ENCODE assay signal across 1 cellular context in the genomic region with DNA sequence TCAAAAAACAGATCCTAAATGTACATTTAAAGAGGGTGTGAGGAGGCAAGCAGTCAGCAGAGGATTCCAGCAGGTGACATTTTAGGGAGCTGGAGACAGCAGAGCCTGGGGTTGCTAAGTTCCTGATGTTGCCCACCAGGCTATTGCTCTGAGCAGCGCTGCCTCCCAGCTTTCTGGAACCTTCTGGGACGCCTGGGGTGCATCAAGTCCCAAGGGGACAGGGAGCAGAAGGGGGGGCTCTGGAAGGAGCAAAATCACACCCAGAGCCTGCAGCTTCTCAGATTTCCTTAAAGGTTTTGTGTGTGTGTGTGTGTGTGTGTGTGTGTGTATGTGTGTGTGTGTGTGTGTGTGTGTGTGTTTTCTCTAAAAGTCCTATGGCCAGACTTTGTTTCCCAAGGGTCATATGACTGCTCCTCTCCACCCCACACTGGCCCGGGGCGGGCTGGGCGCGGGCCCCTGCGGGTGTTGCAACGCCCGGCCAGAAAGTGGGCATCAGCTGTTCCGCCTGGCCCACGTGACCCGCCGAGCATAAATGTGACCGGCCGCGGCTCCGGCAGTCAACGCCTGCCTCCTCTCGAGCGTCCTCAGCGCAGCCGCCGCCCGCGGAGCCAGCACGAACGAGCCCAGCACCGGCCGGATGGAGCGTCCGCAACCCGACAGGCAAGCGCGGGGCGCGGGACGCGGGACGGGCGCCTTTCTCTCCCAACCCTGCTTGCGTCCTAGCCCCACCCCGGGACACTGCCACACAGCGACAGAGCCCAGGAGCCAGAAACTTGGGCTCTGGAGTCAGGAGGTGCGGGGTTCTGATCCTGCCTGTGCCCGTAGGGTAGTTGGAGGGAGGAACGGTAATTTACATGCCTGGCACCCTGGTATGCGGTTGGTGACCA.
TF ChIP-seq lines count a peak whose summit lies in the region.

A gene with protein sequence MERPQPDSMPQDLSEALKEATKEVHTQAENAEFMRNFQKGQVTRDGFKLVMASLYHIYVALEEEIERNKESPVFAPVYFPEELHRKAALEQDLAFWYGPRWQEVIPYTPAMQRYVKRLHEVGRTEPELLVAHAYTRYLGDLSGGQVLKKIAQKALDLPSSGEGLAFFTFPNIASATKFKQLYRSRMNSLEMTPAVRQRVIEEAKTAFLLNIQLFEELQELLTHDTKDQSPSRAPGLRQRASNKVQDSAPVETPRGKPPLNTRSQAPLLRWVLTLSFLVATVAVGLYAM (plus strand): TSS at position 560 of the 887 bp plus-strand sequence. CDS start 78 bp downstream, at position 638.

TF ChIP-seq in HepG2, 621 proteins besides CTCF, POLR2A, EP300 and RAD21 (continued from another document and continues in another):
- TF ChIP-seq ZNF574 (CRISPR knock-in tag; IDR thresholded peaks at IDR 0.05) (peak; percentile 84), KLF12 (CRISPR knock-in tag; IDR thresholded peaks at IDR 0.05; ENCODE audit: borderline replicate concordance) (0 out of 2 replicates have a peak, but pooled peaks have one; percentile 23), KAT8 (CRISPR knock-in tag; IDR thresholded peaks at IDR 0.05) (peak; percentile 68), ZNF781 (CRISPR knock-in tag; IDR thresholded peaks at IDR 0.05; ENCODE audit: borderline replicate concordance, not compliant biosample characterization) (no peak), SP140L (CRISPR knock-in tag; IDR thresholded peaks at IDR 0.05; ENCODE audit: borderline replicate concordance) (no peak), ZNF3 (CRISPR knock-in tag; IDR thresholded peaks at IDR 0.05) (no peak), ZNF83 (CRISPR knock-in tag; IDR thresholded peaks at IDR 0.05; ENCODE audit: borderline replicate concordance) (no peak), STAG1 (CRISPR knock-in tag; IDR thresholded peaks at IDR 0.05) (peak; percentile 56), CAMTA2 (CRISPR knock-in tag; IDR thresholded peaks at IDR 0.05; ENCODE audit: borderline replicate concordance) (no peak), ZNF746 (CRISPR knock-in tag; IDR thresholded peaks at IDR 0.05) (no peak; the same call in 1 of the 2 replicates), SOX5 (CRISPR knock-in tag; IDR thresholded peaks at IDR 0.05; ENCODE audit: borderline replicate concordance) (peak; percentile 50; the same call in 1 of the 2 replicates), ZFP36L2 (CRISPR knock-in tag; IDR thresholded peaks at IDR 0.05) (no peak), GATAD1 (CRISPR knock-in tag; IDR thresholded peaks at IDR 0.05) (peak; percentile 68), ZNF597 (CRISPR knock-in tag; IDR thresholded peaks at IDR 0.05) (no peak), ZIK1 (CRISPR knock-in tag; IDR thresholded peaks at IDR 0.05; ENCODE audit: borderline replicate concordance, low read depth) (no peak), HIVEP1 (CRISPR knock-in tag; IDR thresholded peaks at IDR 0.05) (no peak; the same call in 1 of the 2 replicates), MIXL1 (CRISPR knock-in tag; IDR thresholded peaks at IDR 0.05) (0 out of 2 replicates have a peak, but pooled peaks have one; percentile 32), FOXK2 (IDR thresholded peaks at IDR 0.05) (no peak), PRPF4 (IDR thresholded peaks at IDR 0.05; ENCODE audit: low read depth, low read length, poor library complexity, severe bottlenecking) (no peak), HNF4G (IDR thresholded peaks at IDR 0.05; ENCODE audit: borderline replicate concordance, low read depth, low read length) (peak; percentile 41; the same call in 1 of the 2 replicates), HNF4G (CRISPR knock-in tag; IDR thresholded peaks at IDR 0.05; ENCODE audit: borderline replicate concordance, low read depth) (no peak), RFX1 (IDR thresholded peaks at IDR 0.05) (no peak), ZNF776 (CRISPR knock-in tag; IDR thresholded peaks at IDR 0.05) (0 out of 2 replicates have a peak, but pooled peaks have one; percentile 35), FOXJ3 (CRISPR knock-in tag; IDR thresholded peaks at IDR 0.05; ENCODE audit: borderline replicate concordance) (no peak), ATM (IDR thresholded peaks at IDR 0.05; ENCODE audit: borderline replicate concordance) (no peak), TRIM24 (CRISPR knock-in tag; IDR thresholded peaks at IDR 0.05) (no peak), SNRNP70 (IDR thresholded peaks at IDR 0.05; ENCODE audit: low read depth, low read length) (no peak), KAT2B (IDR thresholded peaks at IDR 0.05; ENCODE audit: borderline replicate concordance, low read depth, low read length) (no peak), ZNF567 (CRISPR knock-in tag; IDR thresholded peaks at IDR 0.05; ENCODE audit: borderline replicate concordance) (0 out of 2 replicates have a peak, but pooled peaks have one; percentile 25), ZNF512 (CRISPR knock-in tag; IDR thresholded peaks at IDR 0.05) (no peak), RBFOX2 (IDR thresholded peaks at IDR 0.05; ENCODE audit: low read depth, low read length) (peak; percentile 97), HNRNPL (IDR thresholded peaks at IDR 0.05; ENCODE audit: low read depth, low read length) (peak; percentile 83; the same call in 1 of the 2 replicates), MBNL3 (CRISPR knock-in tag; conservative IDR thresholded peaks at IDR 0.05) (no peak), PITX1 (CRISPR knock-in tag; IDR thresholded peaks at IDR 0.05) (peak; percentile 77; the same call in 1 of the 2 replicates), AHR (CRISPR knock-in tag; IDR thresholded peaks at IDR 0.05) (no peak), CBX1 (IDR thresholded peaks at IDR 0.05; ENCODE audit: low read depth) (no peak), ZNF749 (CRISPR knock-in tag; IDR thresholded peaks at IDR 0.05; ENCODE audit: borderline replicate concordance) (peak; percentile 57; the same call in 1 of the 2 replicates), ZFP36 (IDR thresholded peaks at IDR 0.05; ENCODE audit: borderline replicate concordance, low read depth, low read length, partially characterized antibody) (no peak)
- TF ChIP-seq, protein P1, sequence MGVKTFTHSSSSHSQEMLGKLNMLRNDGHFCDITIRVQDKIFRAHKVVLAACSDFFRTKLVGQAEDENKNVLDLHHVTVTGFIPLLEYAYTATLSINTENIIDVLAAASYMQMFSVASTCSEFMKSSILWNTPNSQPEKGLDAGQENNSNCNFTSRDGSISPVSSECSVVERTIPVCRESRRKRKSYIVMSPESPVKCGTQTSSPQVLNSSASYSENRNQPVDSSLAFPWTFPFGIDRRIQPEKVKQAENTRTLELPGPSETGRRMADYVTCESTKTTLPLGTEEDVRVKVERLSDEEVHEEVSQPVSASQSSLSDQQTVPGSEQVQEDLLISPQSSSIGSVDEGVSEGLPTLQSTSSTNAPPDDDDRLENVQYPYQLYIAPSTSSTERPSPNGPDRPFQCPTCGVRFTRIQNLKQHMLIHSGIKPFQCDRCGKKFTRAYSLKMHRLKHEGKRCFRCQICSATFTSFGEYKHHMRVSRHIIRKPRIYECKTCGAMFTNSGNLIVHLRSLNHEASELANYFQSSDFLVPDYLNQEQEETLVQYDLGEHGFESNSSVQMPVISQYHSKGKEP (CRISPR knock-in tag; IDR thresholded peaks at IDR 0.05): no peak
- TF ChIP-seq, protein P2, sequence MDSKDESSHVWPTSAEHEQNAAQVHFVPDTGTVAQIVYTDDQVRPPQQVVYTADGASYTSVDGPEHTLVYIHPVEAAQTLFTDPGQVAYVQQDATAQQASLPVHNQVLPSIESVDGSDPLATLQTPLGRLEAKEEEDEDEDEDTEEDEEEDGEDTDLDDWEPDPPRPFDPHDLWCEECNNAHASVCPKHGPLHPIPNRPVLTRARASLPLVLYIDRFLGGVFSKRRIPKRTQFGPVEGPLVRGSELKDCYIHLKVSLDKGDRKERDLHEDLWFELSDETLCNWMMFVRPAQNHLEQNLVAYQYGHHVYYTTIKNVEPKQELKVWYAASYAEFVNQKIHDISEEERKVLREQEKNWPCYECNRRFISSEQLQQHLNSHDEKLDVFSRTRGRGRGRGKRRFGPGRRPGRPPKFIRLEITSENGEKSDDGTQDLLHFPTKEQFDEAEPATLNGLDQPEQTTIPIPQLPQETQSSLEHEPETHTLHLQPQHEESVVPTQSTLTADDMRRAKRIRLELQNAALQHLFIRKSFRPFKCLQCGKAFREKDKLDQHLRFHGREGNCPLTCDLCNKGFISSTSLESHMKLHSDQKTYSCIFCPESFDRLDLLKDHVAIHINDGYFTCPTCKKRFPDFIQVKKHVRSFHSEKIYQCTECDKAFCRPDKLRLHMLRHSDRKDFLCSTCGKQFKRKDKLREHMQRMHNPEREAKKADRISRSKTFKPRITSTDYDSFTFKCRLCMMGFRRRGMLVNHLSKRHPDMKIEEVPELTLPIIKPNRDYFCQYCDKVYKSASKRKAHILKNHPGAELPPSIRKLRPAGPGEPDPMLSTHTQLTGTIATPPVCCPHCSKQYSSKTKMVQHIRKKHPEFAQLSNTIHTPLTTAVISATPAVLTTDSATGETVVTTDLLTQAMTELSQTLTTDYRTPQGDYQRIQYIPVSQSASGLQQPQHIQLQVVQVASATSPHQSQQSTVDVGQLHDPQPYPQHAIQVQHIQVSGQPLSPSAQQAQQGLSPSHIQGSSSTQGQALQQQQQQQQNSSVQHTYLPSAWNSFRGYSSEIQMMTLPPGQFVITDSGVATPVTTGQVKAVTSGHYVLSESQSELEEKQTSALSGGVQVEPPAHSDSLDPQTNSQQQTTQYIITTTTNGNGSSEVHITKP (CRISPR knock-in tag; IDR thresholded peaks at IDR 0.05; ENCODE audit: low read depth): no peak
- TF ChIP-seq, protein P3, sequence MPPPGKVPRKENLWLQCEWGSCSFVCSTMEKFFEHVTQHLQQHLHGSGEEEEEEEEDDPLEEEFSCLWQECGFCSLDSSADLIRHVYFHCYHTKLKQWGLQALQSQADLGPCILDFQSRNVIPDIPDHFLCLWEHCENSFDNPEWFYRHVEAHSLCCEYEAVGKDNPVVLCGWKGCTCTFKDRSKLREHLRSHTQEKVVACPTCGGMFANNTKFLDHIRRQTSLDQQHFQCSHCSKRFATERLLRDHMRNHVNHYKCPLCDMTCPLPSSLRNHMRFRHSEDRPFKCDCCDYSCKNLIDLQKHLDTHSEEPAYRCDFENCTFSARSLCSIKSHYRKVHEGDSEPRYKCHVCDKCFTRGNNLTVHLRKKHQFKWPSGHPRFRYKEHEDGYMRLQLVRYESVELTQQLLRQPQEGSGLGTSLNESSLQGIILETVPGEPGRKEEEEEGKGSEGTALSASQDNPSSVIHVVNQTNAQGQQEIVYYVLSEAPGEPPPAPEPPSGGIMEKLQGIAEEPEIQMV (CRISPR knock-in tag; IDR thresholded peaks at IDR 0.05; ENCODE audit: low read depth): 0 out of 2 replicates have a peak, but pooled peaks have one; percentile 25
- TF ChIP-seq, protein P4, sequence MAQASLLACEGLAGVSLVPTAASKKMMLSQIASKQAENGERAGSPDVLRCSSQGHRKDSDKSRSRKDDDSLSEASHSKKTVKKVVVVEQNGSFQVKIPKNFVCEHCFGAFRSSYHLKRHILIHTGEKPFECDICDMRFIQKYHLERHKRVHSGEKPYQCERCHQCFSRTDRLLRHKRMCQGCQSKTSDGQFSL (CRISPR knock-in tag; IDR thresholded peaks at IDR 0.05): no peak
- TF ChIP-seq, protein P5, sequence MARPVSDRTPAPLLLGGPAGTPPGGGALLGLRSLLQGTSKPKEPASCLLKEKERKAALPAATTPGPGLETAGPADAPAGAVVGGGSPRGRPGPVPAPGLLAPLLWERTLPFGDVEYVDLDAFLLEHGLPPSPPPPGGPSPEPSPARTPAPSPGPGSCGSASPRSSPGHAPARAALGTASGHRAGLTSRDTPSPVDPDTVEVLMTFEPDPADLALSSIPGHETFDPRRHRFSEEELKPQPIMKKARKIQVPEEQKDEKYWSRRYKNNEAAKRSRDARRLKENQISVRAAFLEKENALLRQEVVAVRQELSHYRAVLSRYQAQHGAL (CRISPR knock-in tag; IDR thresholded peaks at IDR 0.05; ENCODE audit: not compliant biosample characterization): no peak
